17 cellular contexts compared by ENCODE assay signal in the genomic region with DNA sequence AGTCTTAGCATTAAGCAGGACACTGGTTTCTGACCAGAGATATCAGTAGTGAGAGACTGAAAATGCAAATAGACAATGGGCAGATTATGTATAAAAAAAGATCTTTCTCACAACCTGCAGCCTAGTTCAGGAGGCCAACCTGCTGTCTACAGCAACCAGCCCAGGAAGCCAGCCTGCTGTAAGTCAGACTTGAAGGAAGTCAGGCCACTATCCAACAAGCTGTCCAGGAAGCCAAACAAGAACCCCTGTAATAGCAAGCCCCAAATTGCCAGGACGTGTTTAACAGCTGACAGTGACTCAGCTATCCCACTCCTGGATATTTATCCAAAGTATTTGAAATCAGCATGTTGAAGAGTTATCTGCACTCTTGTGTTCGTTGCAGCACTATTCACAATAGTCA.
DNase-seq lines count a peak whose midpoint lies in the region; ATAC-seq and TF ChIP-seq lines count a peak whose summit lies in the region.
"Had no signal": no experiment of that assay in that cellular context is flagged by ENCODE, and none has a peak within 500 bp of the region (broad histone marks: within the 10 kb centered on the region; RNA-seq: fewer than 3 reads in every experiment).

No MANE protein-coding gene starts in this region.

- no peaks in the 10 kb centered on the region for H3K79me1 ChIP-seq in mesenchymal stem cell (replicated peaks; ENCODE audit: low read length, poor library complexity, severe bottlenecking)

- POLR2A ChIA-PET in OCI-LY7 (lab: Charles Lee): no interaction called here

- H3K9me2 ChIP-seq in OCI-LY7 (ENCODE audit: insufficient read depth, low read length): no peaks in the 10 kb centered on the region

- H3K9me3 ChIP-seq in OCI-LY7 (ENCODE audit: low read length): no peaks in the 10 kb centered on the region
- H3K9me3 ChIP-seq in mesenchymal stem cell (ENCODE audit: control insufficient read depth, low read length): no peaks in the 10 kb centered on the region

- no peak overlapping the region for H3K14ac ChIP-seq in mesenchymal stem cell (ENCODE audit: low read length in 2 of 2)

- H3K27ac ChIP-seq in OCI-LY7 (ENCODE audit: low read depth, low read length, poor library complexity, severe bottlenecking) (no peak overlapping the region), mesenchymal stem cell (ENCODE audit: low read length, poor library complexity, severe bottlenecking) (no peak overlapping the region)
- H3K27ac ChIP-seq: HL-60, PC-9, SK-N-MC had no signal

- no peak overlapping the region for H3K9ac ChIP-seq in mesenchymal stem cell (ENCODE audit: low read length)

- H4K20me1 ChIP-seq in OCI-LY7 (ENCODE audit: insufficient read depth, low read length): no peaks in the 10 kb centered on the region

- no peak overlapping the region for H2AK5ac ChIP-seq in mesenchymal stem cell (ENCODE audit: low read length, severe bottlenecking)

- no TSS peak for BruUV-seq in OCI-LY7 (replicated peaks; lab: Mats Ljungman, UMichigan)

- peak overlapping the region; percentile 48 for H3K4me2 ChIP-seq in OCI-LY7 (ENCODE audit: low read length)
- no peak overlapping the region for H3K4me2 ChIP-seq in mesenchymal stem cell (ENCODE audit: low read length, poor library complexity, severe bottlenecking)
- H3K4me2 ChIP-seq: GM23338, PC-9 had no signal

- no peak for TF ChIP-seq CTCF in GM12865 (IDR thresholded peaks at IDR 0.05; ENCODE audit: insufficient read depth, low read depth, low read length, missing control alignments)
- TF ChIP-seq CTCF in OCI-LY7 (conservative IDR thresholded peaks at IDR 0.05; ENCODE audit: low read length): no peak
- TF ChIP-seq CTCF in epithelial cell of esophagus (IDR thresholded peaks at IDR 0.05; ENCODE audit: insufficient read depth, low read depth, low read length, missing control alignments): no peak
- no peak for TF ChIP-seq CTCF in GM13976 (IDR thresholded peaks at IDR 0.05; ENCODE audit: borderline replicate concordance, control extremely low read depth, extremely low read depth, insufficient read depth, missing control alignments)

- H3K27me3 ChIP-seq in mesenchymal stem cell (ENCODE audit: control insufficient read depth in 1 of 2, insufficient read depth in 1 of 2, low read length in 2 of 2): no peaks in the 10 kb centered on the region

- no peak overlapping the region for H4K91ac ChIP-seq in mesenchymal stem cell (ENCODE audit: low read length)

- no peaks in the 10 kb centered on the region for H3K79me2 ChIP-seq in OCI-LY7 (ENCODE audit: insufficient read depth, low read depth, low read length)

- CTCF ChIA-PET in OCI-LY7 (lab: Charles Lee; ENCODE audit: unreplicated experiment): no interaction called here

- no peak overlapping the region for H2BK15ac ChIP-seq in mesenchymal stem cell (ENCODE audit: low read depth, poor library complexity, severe bottlenecking)

- ATAC-seq in GM19023 (IDR thresholded peaks at IDR 0.05; ENCODE audit: unreplicated experiment): no peak
- ATAC-seq in GM21381 (IDR thresholded peaks at IDR 0.05; ENCODE audit: unreplicated experiment): no peak
- ATAC-seq: GM23338, Right ventricle myocardium inferior had no signal

- peak overlapping the region in 1 of 2 experiments; percentile 28 for H3K18ac ChIP-seq in mesenchymal stem cell (ENCODE audit: low read depth in 1 of 2, low read length in 2 of 2)

- in situ Hi-C loops in GM13976 (cut with MboI; ENCODE audit: low sequenced_read_pairs, unreplicated experiment): no loop called here

- no peak overlapping the region for H2BK5ac ChIP-seq in mesenchymal stem cell (ENCODE audit: low read depth, low read length, poor library complexity, severe bottlenecking)

- intact Hi-C loops in OCI-LY7 (cut with micrococcal nuclease; ENCODE audit: unreplicated experiment): no loop called here

- no peak overlapping the region for H2BK120ac ChIP-seq in mesenchymal stem cell (ENCODE audit: low read depth, low read length)

- WGBS in mesenchymal stem cell: 20% methylated on average over 1 of the region's 2 CpGs

- peak overlapping the region; percentile 46; the same call in 1 of the 2 replicates for H2AFZ ChIP-seq in OCI-LY7 (ENCODE audit: low read length)
- H2AFZ ChIP-seq in mesenchymal stem cell (ENCODE audit: low read depth, low read length): peak overlapping the region; percentile 46
- H2AFZ ChIP-seq: GM23338, PC-9 had no signal

- H3K4me1 ChIP-seq in OCI-LY7 (ENCODE audit: insufficient read depth, low read length, poor library complexity, severe bottlenecking) (peaks cover 6% of the 10 kb centered on the region), mesenchymal stem cell (ENCODE audit: control insufficient read depth, insufficient read depth, low read depth, low read length) (peaks cover 2% of the 10 kb centered on the region)

- no peak overlapping the region for H3K23ac ChIP-seq in mesenchymal stem cell (ENCODE audit: low read length in 2 of 2)

- no peak overlapping the region for H4K8ac ChIP-seq in mesenchymal stem cell (ENCODE audit: low read length)

- H3K36me3 ChIP-seq in OCI-LY7 (ENCODE audit: insufficient read depth, low read length): no peaks in the 10 kb centered on the region
- H3K36me3 ChIP-seq in mesenchymal stem cell (ENCODE audit: control insufficient read depth in 1 of 2, insufficient read depth in 2 of 2, low read depth in 1 of 2, low read length in 2 of 2): no peaks in the 10 kb centered on the region

- H3K4me3 ChIP-seq in GM12865 (ENCODE audit: low read depth, low read length) (no peak overlapping the region), OCI-LY7 (ENCODE audit: low read depth, low read length, poor library complexity, severe bottlenecking) (no peak overlapping the region), epithelial cell of esophagus (ENCODE audit: low read length) (no peak overlapping the region), mesenchymal stem cell (ENCODE audit: insufficient read depth in 1 of 2, low read depth in 1 of 2, low read length in 2 of 2) (no peak overlapping the region)
- H3K4me3 ChIP-seq: GM23338, PC-9, SK-N-MC had no signal

- no peak overlapping the region for H2BK12ac ChIP-seq in mesenchymal stem cell (ENCODE audit: low read length in 2 of 2)

- no peak overlapping the region for H3K4ac ChIP-seq in mesenchymal stem cell (ENCODE audit: low read depth in 1 of 2, low read length in 2 of 2)

- DNase-seq in GM12865 (ENCODE audit: low read depth) (peak; percentile 18), OCI-LY7 (ENCODE audit: low spot score) (peak; percentile 14), epithelial cell of esophagus (ENCODE audit: low read depth) (peak; percentile 83), mesenchymal stem cell (no peak), GM13976 (ENCODE audit: low spot score) (no peak), iPS-NIHi11 (ENCODE audit: low spot score) (no peak)
- DNase-seq: NCI-H1436, NCI-H2029, NCI-H2171 treated with DMSO at 0.1 percent for 48 hours, NCI-H446 treated with DMSO at 0.1 percent for 48 hours, PC-9 had no signal

Comparison
In these comparisons a context has a peak if more than half of its experiments do, and no peak if none do; other contexts are left out.
1. DNase-seq: peak in GM12865 (single experiment), OCI-LY7 (single experiment) and epithelial cell of esophagus (single experiment); none in mesenchymal stem cell (single experiment), GM13976 (single experiment) and iPS-NIHi11 (single experiment).